Comparison of ENCODE assay signal across 22 cellular contexts in the genomic region with DNA sequence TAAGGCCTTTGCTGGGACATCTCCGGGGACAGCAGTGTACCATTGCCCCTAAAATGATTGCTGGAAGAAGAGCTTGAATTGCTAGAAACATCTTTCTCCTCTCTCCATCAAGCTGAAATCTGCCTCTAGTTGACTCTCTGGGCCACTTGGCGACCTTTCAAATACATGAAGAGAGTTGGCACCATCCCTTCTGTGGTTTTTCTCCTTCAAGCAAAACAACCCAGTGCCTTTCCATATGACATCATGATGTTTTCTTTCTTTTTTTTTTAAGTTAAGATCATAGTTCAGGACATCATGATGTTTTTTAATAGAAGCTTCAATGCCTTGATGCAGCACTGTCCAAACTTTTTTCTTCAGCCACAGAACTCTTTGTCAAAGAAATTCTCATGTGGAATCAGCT.
A peak's percentile ranks its signal among the peaks of the same experiment; 100 is the strongest.
DNase-seq lines count a peak whose midpoint lies in the region; ATAC-seq and TF ChIP-seq lines count a peak whose summit lies in the region.
"Had no signal": no experiment of that assay in that cellular context is flagged by ENCODE, and none has a peak within 500 bp of the region (broad histone marks: within the 10 kb centered on the region; RNA-seq: fewer than 3 reads in every experiment).

No MANE protein-coding gene starts in this region.

- no peaks in the 10 kb centered on the region for H3K27me3 ChIP-seq in colonic mucosa
- H3K27me3 ChIP-seq: gastrocnemius medialis had no signal

- intact Hi-C loops in sciatic nerve (cut with DNase I) = no loop called here
- intact Hi-C loops in colonic mucosa (cut with DNase I) = no loop called here

- ATAC-seq in sciatic nerve (peak; percentile 89), HG03520 (IDR thresholded peaks at IDR 0.05; ENCODE audit: unreplicated experiment) (no peak)
- ATAC-seq: activated CD4-positive, CD25-positive, alpha-beta regulatory T cell treated with anti-CD3 and anti-CD28 coated beads, Interleukin-2, amount 50 U/mL, for 24 hours; activated CD8-positive, alpha-beta T cell treated with anti-CD3 and anti-CD28 coated beads for 36 hours; gastrocnemius medialis had no signal

- TF ChIP-seq CTCF in epithelial cell of proximal tubule (conservative IDR thresholded peaks at IDR 0.05; ENCODE audit: low read depth, low read length) (no peak), colonic mucosa (IDR thresholded peaks at IDR 0.05) (no peak)

- H3K4me3 ChIP-seq in epithelial cell of proximal tubule (ENCODE audit: low read depth, low read length) (no peak overlapping the region), colonic mucosa (no peak overlapping the region)
- H3K4me3 ChIP-seq: coronary artery, gastrocnemius medialis had no signal

- peaks cover 2% of the 10 kb centered on the region for H3K4me1 Mint-ChIP-seq in activated naive CD4-positive, alpha-beta T cell treated with anti-CD3 and anti-CD28 coated beads, Interleukin-2, amount 10 ng/mL, durations not matched to agents 7 days and 5 days
- H3K4me1 Mint-ChIP-seq: B cell, naive B cell had no signal

- H3K4me3 Mint-ChIP-seq in activated naive CD4-positive, alpha-beta T cell treated with anti-CD3 and anti-CD28 coated beads, Interleukin-2, amount 10 ng/mL, durations not matched to agents 7 days and 5 days = no peak overlapping the region
- H3K4me3 Mint-ChIP-seq: activated CD8-positive, alpha-beta T cell treated with anti-CD3 and anti-CD28 coated beads for 36 hours; activated naive CD4-positive, alpha-beta T cell treated with anti-CD3 and anti-CD28 coated beads for 36 hours; B cell; memory B cell; naive B cell had no signal

- no peaks in the 10 kb centered on the region for H3K9me3 Mint-ChIP-seq in activated naive CD4-positive, alpha-beta T cell treated with anti-CD3 and anti-CD28 coated beads, Interleukin-2, amount 10 ng/mL, durations not matched to agents 7 days and 5 days
- H3K9me3 Mint-ChIP-seq: activated CD8-positive, alpha-beta T cell treated with anti-CD3 and anti-CD28 coated beads for 36 hours; activated naive CD4-positive, alpha-beta T cell treated with anti-CD3 and anti-CD28 coated beads for 36 hours; memory B cell had no signal

- no peaks in the 10 kb centered on the region for H3K36me3 ChIP-seq in colonic mucosa
- H3K36me3 ChIP-seq: gastrocnemius medialis had no signal

- no peaks in the 10 kb centered on the region for H3K4me1 ChIP-seq in colonic mucosa
- H3K4me1 ChIP-seq: gastrocnemius medialis had no signal

- in situ Hi-C loops in G401 (cut with HindIII; ENCODE audit: low sequenced_read_pairs) = no loop called here

- no peaks in the 10 kb centered on the region for H3K9me3 ChIP-seq in colonic mucosa
- H3K9me3 ChIP-seq: gastrocnemius medialis had no signal

- H3K27ac ChIP-seq in colonic mucosa = no peak overlapping the region
- H3K27ac ChIP-seq: coronary artery, gastrocnemius medialis had no signal

- H3K27me3 Mint-ChIP-seq in activated naive CD4-positive, alpha-beta T cell treated with anti-CD3 and anti-CD28 coated beads, Interleukin-2, amount 10 ng/mL, durations not matched to agents 7 days and 5 days = no peaks in the 10 kb centered on the region
- H3K27me3 Mint-ChIP-seq: B cell, naive B cell had no signal

- CTCF ChIA-PET in activated naive CD4-positive, alpha-beta T cell treated with anti-CD3 and anti-CD28 coated beads, Interleukin-2, amount 10 ng/mL, durations not matched to agents 7 days and 5 days (lab: Charles Lee) = no interaction called here

- H3K36me3 Mint-ChIP-seq in activated naive CD4-positive, alpha-beta T cell treated with anti-CD3 and anti-CD28 coated beads, Interleukin-2, amount 10 ng/mL, durations not matched to agents 7 days and 5 days = no peaks in the 10 kb centered on the region
- H3K36me3 Mint-ChIP-seq: memory B cell, naive B cell had no signal

- H3K27ac Mint-ChIP-seq in activated naive CD4-positive, alpha-beta T cell treated with anti-CD3 and anti-CD28 coated beads, Interleukin-2, amount 10 ng/mL, durations not matched to agents 7 days and 5 days = no peak overlapping the region
- H3K27ac Mint-ChIP-seq: activated CD8-positive, alpha-beta T cell treated with anti-CD3 and anti-CD28 coated beads for 36 hours; activated naive CD4-positive, alpha-beta T cell treated with anti-CD3 and anti-CD28 coated beads for 36 hours; B cell; memory B cell; naive B cell had no signal

- DNase-seq in G401 (ENCODE audit: low spot score) (peak; percentile 24), NCI-H446 treated with DMSO at 0.1 percent for 48 hours (lab: John Stamatoyannopoulos, UW) (peak; percentile 61), epithelial cell of proximal tubule (ENCODE audit: low read depth) (peak; percentile 23), sciatic nerve (ENCODE audit: low spot score) (no peak), colonic mucosa (no peak), activated gamma-delta T cell (lab: John Stamatoyannopoulos, UW) (no peak)
- DNase-seq in activated naive CD4-positive, alpha-beta T cell treated with anti-CD3 and anti-CD28 coated beads, Interleukin-2, amount 10 ng/mL, durations not matched to agents 7 days and 5 days = no peak
- DNase-seq: activated CD8-positive, alpha-beta T cell treated with anti-CD3 and anti-CD28 coated beads for 36 hours; activated naive CD4-positive, alpha-beta T cell treated with anti-CD3 and anti-CD28 coated beads for 36 hours; aorta; naive B cell; NCI-H187 treated with DMSO at 0.1 percent for 48 hours; NCI-H510A treated with DMSO at 0.1 percent for 48 hours; retina; RPMI8226; T-helper 9 cell had no signal

- H3K9ac ChIP-seq in colonic mucosa (ENCODE audit: low read depth in 2 of 2, low read length in 2 of 2) = no peak overlapping the region

Comparison
In these comparisons a context has a peak if more than half of its experiments do, and no peak if none do; other contexts are left out.
1. DNase-seq: peak in G401 (single experiment), NCI-H446 treated with DMSO at 0.1 percent for 48 hours (single experiment) and epithelial cell of proximal tubule (single experiment); none in sciatic nerve (single experiment), colonic mucosa (single experiment), activated gamma-delta T cell (single experiment) and activated naive CD4-positive, alpha-beta T cell treated with anti-CD3 and anti-CD28 coated beads, Interleukin-2, amount 10 ng/mL, durations not matched to agents 7 days and 5 days (single experiment).